In the genomic region with DNA sequence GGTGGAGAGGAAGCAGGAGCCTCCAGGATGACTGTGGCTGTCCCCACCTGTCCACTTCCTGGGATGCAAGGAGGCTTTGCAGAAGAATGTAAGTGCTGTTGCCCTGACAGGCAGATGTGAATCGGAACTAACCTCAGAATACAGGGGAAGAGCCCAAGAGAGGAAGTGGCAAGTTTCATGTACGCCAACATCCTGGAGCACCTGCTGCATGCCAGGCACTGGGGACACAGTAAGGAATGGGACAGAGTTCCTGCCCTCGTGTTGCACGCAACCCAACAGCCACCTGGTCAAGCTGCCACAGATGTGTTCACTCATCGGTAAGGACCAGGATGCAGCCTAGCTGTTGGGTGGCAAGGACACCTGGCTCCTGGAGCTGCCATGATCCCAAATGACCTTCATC, we compare ENCODE assay signal across 14 cellular contexts.
DNase-seq lines count a peak whose midpoint lies in the region; ATAC-seq, FAIRE-seq and TF ChIP-seq lines count a peak whose summit lies in the region.
"Had no signal": no experiment of that assay in that cellular context is flagged by ENCODE, and none has a peak within 500 bp of the region (broad histone marks: within the 10 kb centered on the region; RNA-seq: fewer than 3 reads in every experiment).

No MANE protein-coding gene starts in this region.

- H3K23ac ChIP-seq in neuronal stem cell (ENCODE audit: low read depth, low read length, poor library complexity): no peak overlapping the region

- peaks cover 0 to 20% (median 2%) of the 10 kb centered on the region in 3 experiments for H3K27me3 ChIP-seq in neuronal stem cell (ENCODE audit: control insufficient read depth in 3 of 3, insufficient read depth in 3 of 3, low read depth in 1 of 3, low read length in 3 of 3)
- H3K27me3 ChIP-seq: BE2C had no signal

- peaks cover 0 to 2% of the 10 kb centered on the region in 2 donors for H3K9me3 ChIP-seq in neuronal stem cell (replicated peaks in 1 of 2; ENCODE audit: control insufficient read depth in 2 of 2, insufficient read depth in 1 of 2, low read depth in 1 of 2, low read length in 2 of 2)
- H3K9me3 ChIP-seq: BE2C had no signal

- no peak overlapping the region for H2BK12ac ChIP-seq in neuronal stem cell (ENCODE audit: low read length)

- no CpG with 5 or more reads among the region's 5 CpGs for WGBS in neuronal stem cell (ENCODE audit: extremely low coverage in 2 of 2, insufficient read length in 2 of 2, insufficient replicate concordance in 1 of 2), 2 donors

- no peak overlapping the region for H2BK5ac ChIP-seq in neuronal stem cell (ENCODE audit: low read length)

- H3K9ac ChIP-seq in neuronal stem cell (ENCODE audit: low read depth, low read length, poor library complexity): peak overlapping the region; percentile 10

- no peak overlapping the region for H4K8ac ChIP-seq in neuronal stem cell (ENCODE audit: low read depth, low read length)

- TF ChIP-seq CTCF in GM12865 (IDR thresholded peaks at IDR 0.05; ENCODE audit: insufficient read depth, low read depth, low read length, missing control alignments): no peak

- no peaks in the 10 kb centered on the region for H3K79me1 ChIP-seq in neuronal stem cell (ENCODE audit: low read depth, low read length)

- no peak overlapping the region for H3K4ac ChIP-seq in neuronal stem cell (ENCODE audit: low read length)

- H3K4me3 ChIP-seq in GM12865 (ENCODE audit: low read depth, low read length) (no peak overlapping the region), neuronal stem cell (ENCODE audit: low read length in 2 of 2) (peak overlapping the region in 1 of 2 donors; percentile 40)
- H3K4me3 ChIP-seq: GM23338 had no signal

- H3K36me3 ChIP-seq in neuronal stem cell (replicated peaks in 1 of 2; ENCODE audit: control insufficient read depth in 2 of 2, insufficient read depth in 2 of 2, low read length in 2 of 2): no peaks in the 10 kb centered on the region
- H3K36me3 ChIP-seq: BE2C had no signal

- no peak overlapping the region for H3K14ac ChIP-seq in neuronal stem cell (ENCODE audit: low read length)

- no peak overlapping the region for H3K27ac ChIP-seq in neuronal stem cell (replicated peaks; ENCODE audit: low read length)

- DNase-seq in GM12865 (ENCODE audit: low read depth) (peak; percentile 9), RPMI8226 (peak; percentile 14), neuronal stem cell (ENCODE audit: low spot score) (no peak), urothelium cell line (ENCODE audit: low spot score) (no peak), NCI-H146 treated with DMSO at 0.1 percent for 48 hours (lab: John Stamatoyannopoulos, UW; ENCODE audit: unreplicated experiment) (no peak)
- no peak for DNase-seq in effector CD4-positive, alpha-beta T cell
- DNase-seq: BE2C, DMS53, GF-D8, H9 had no signal

- H3K18ac ChIP-seq in neuronal stem cell (ENCODE audit: low read length): peak overlapping the region; percentile 81

- H2AK5ac ChIP-seq in neuronal stem cell (ENCODE audit: low read depth, low read length): no peak overlapping the region

- peaks cover 0 to 1% of the 10 kb centered on the region in 2 donors for H3K4me1 ChIP-seq in neuronal stem cell (ENCODE audit: control insufficient read depth in 2 of 2, insufficient read depth in 1 of 2, low read depth in 1 of 2, low read length in 2 of 2)
- H3K4me1 ChIP-seq: BE2C had no signal

- peak; percentile 42 for FAIRE-seq in urothelium cell line (lab: Jason Lieb, UNC)
- FAIRE-seq: A204.1, HepG2 had no signal

- no peak overlapping the region for H2BK15ac ChIP-seq in neuronal stem cell (ENCODE audit: low read length)

- no peak overlapping the region for H4K91ac ChIP-seq in neuronal stem cell (ENCODE audit: low read depth, low read length, poor library complexity)

- no peak overlapping the region for H2AFZ ChIP-seq in neuronal stem cell (ENCODE audit: low read length)
- H2AFZ ChIP-seq: GM23338 had no signal

- no peak overlapping the region for H2BK120ac ChIP-seq in neuronal stem cell (ENCODE audit: low read depth, low read length)

- no peak overlapping the region for H3K4me2 ChIP-seq in neuronal stem cell (ENCODE audit: insufficient read depth, low read length, poor library complexity, severe bottlenecking)
- H3K4me2 ChIP-seq: GM23338 had no signal

- ATAC-seq in GM21390 (IDR thresholded peaks at IDR 0.05; ENCODE audit: unreplicated experiment): no peak
- ATAC-seq: GM23338, HepG2 had no signal

Comparison
In these comparisons a context has a peak if more than half of its experiments do, and no peak if none do; other contexts are left out.
1. DNase-seq: peak in GM12865 (single experiment) and RPMI8226 (single experiment); none in neuronal stem cell (single experiment), urothelium cell line (single experiment), effector CD4-positive, alpha-beta T cell (single experiment) and NCI-H146 treated with DMSO at 0.1 percent for 48 hours (single experiment).